ENCODE assay signal across 3 cellular contexts in genomic region chr13:111425326-111425725, GRCh38.
"Had no signal": no experiment of that assay in that cellular context is flagged by ENCODE, and none has a peak within 500 bp of the region (broad histone marks: within the 10 kb centered on the region; RNA-seq: fewer than 3 reads in every experiment).

No MANE protein-coding gene starts in this region.

- ATAC-seq: GM12878 had no signal

- DNase-seq: GDM1, GF-D8 had no signal

- H3K4me3 ChIP-seq: GM12878 had no signal
